In the genomic region with DNA sequence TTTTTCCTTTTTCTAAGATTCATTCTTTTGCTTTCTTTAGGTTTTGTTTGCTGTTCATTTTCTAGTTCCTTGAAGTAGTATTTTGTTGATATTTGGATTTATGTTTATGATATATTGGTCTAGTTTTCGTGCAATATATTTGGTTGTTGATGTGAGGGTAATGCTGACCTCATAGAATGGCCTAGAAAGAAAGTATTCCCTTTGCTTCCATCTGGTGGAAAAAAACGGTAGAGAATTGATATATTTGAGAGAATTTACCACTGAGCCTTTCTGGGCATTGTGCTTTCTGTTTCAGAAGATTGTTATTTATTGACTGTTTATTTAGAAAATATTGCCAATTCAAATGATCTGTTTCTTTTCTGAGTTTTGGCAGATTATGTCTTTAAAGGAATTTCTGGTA, we compare ENCODE assay signal across 1 cellular context.
TF ChIP-seq lines count a peak whose summit lies in the region.

No MANE protein-coding gene starts in this region.

TF ChIP-seq in H1, 55 proteins besides CTCF, POLR2A, EP300 and RAD21:
- TF ChIP-seq BRCA1 (IDR thresholded peaks at IDR 0.05; ENCODE audit: low read depth, low read length) (no peak), SAP30 (IDR thresholded peaks at IDR 0.05; ENCODE audit: insufficient read depth, insufficient replicate concordance, low read length) (no peak), CREB1 (IDR thresholded peaks at IDR 0.05) (no peak), SRF (IDR thresholded peaks at IDR 0.05; ENCODE audit: low read depth, low read length) (no peak), KDM1A (IDR thresholded peaks at IDR 0.05; ENCODE audit: borderline replicate concordance, low read length) (no peak), POLR2AphosphoS5 (IDR thresholded peaks at IDR 0.05; ENCODE audit: low read depth, low read length) (no peak), KDM5A (IDR thresholded peaks at IDR 0.05; ENCODE audit: low read length) (no peak), SP4 (IDR thresholded peaks at IDR 0.05; ENCODE audit: low read length) (no peak), YY1 (IDR thresholded peaks at IDR 0.05; ENCODE audit: low read depth, low read length) (no peak), SIX5 (IDR thresholded peaks at IDR 0.05; ENCODE audit: low read depth, low read length) (no peak), CHD2 (IDR thresholded peaks at IDR 0.05; ENCODE audit: low read length) (no peak), NANOG (IDR thresholded peaks at IDR 0.05; ENCODE audit: insufficient read depth, low read depth, low read length, poor library complexity, severe bottlenecking) (no peak), NRF1 (IDR thresholded peaks at IDR 0.05; ENCODE audit: low read depth, low read length) (no peak), PHF8 (conservative IDR thresholded peaks at IDR 0.05; ENCODE audit: low read depth, low read length) (no peak), SIN3A (conservative IDR thresholded peaks at IDR 0.05 in 1 of 2, IDR thresholded peaks at IDR 0.05 in 1 of 2; ENCODE audit: low read depth in 1 of 2, low read length in 2 of 2) (no peak)
- TF ChIP-seq, protein P1, sequence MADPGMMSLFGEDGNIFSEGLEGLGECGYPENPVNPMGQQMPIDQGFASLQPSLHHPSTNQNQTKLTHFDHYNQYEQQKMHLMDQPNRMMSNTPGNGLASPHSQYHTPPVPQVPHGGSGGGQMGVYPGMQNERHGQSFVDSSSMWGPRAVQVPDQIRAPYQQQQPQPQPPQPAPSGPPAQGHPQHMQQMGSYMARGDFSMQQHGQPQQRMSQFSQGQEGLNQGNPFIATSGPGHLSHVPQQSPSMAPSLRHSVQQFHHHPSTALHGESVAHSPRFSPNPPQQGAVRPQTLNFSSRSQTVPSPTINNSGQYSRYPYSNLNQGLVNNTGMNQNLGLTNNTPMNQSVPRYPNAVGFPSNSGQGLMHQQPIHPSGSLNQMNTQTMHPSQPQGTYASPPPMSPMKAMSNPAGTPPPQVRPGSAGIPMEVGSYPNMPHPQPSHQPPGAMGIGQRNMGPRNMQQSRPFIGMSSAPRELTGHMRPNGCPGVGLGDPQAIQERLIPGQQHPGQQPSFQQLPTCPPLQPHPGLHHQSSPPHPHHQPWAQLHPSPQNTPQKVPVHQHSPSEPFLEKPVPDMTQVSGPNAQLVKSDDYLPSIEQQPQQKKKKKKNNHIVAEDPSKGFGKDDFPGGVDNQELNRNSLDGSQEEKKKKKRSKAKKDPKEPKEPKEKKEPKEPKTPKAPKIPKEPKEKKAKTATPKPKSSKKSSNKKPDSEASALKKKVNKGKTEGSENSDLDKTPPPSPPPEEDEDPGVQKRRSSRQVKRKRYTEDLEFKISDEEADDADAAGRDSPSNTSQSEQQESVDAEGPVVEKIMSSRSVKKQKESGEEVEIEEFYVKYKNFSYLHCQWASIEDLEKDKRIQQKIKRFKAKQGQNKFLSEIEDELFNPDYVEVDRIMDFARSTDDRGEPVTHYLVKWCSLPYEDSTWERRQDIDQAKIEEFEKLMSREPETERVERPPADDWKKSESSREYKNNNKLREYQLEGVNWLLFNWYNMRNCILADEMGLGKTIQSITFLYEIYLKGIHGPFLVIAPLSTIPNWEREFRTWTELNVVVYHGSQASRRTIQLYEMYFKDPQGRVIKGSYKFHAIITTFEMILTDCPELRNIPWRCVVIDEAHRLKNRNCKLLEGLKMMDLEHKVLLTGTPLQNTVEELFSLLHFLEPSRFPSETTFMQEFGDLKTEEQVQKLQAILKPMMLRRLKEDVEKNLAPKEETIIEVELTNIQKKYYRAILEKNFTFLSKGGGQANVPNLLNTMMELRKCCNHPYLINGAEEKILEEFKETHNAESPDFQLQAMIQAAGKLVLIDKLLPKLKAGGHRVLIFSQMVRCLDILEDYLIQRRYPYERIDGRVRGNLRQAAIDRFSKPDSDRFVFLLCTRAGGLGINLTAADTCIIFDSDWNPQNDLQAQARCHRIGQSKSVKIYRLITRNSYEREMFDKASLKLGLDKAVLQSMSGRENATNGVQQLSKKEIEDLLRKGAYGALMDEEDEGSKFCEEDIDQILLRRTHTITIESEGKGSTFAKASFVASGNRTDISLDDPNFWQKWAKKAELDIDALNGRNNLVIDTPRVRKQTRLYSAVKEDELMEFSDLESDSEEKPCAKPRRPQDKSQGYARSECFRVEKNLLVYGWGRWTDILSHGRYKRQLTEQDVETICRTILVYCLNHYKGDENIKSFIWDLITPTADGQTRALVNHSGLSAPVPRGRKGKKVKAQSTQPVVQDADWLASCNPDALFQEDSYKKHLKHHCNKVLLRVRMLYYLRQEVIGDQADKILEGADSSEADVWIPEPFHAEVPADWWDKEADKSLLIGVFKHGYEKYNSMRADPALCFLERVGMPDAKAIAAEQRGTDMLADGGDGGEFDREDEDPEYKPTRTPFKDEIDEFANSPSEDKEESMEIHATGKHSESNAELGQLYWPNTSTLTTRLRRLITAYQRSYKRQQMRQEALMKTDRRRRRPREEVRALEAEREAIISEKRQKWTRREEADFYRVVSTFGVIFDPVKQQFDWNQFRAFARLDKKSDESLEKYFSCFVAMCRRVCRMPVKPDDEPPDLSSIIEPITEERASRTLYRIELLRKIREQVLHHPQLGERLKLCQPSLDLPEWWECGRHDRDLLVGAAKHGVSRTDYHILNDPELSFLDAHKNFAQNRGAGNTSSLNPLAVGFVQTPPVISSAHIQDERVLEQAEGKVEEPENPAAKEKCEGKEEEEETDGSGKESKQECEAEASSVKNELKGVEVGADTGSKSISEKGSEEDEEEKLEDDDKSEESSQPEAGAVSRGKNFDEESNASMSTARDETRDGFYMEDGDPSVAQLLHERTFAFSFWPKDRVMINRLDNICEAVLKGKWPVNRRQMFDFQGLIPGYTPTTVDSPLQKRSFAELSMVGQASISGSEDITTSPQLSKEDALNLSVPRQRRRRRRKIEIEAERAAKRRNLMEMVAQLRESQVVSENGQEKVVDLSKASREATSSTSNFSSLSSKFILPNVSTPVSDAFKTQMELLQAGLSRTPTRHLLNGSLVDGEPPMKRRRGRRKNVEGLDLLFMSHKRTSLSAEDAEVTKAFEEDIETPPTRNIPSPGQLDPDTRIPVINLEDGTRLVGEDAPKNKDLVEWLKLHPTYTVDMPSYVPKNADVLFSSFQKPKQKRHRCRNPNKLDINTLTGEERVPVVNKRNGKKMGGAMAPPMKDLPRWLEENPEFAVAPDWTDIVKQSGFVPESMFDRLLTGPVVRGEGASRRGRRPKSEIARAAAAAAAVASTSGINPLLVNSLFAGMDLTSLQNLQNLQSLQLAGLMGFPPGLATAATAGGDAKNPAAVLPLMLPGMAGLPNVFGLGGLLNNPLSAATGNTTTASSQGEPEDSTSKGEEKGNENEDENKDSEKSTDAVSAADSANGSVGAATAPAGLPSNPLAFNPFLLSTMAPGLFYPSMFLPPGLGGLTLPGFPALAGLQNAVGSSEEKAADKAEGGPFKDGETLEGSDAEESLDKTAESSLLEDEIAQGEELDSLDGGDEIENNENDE (IDR thresholded peaks at IDR 0.05; ENCODE audit: insufficient replicate concordance, low read length), result no peak
